ENCODE assay signal across 1 cellular context in genomic region chr9:5853005-5853404, GRCh38.
TF ChIP-seq lines count a peak whose summit lies in the region.

No MANE protein-coding gene starts in this region.

TF ChIP-seq in HEK293, 187 proteins besides CTCF, POLR2A, EP300 and RAD21 (continued from another document):
- TF ChIP-seq ZNF518A (tag by site-specific recombination; conservative IDR thresholded peaks at IDR 0.05; ENCODE audit: low read depth): no peak
- TF ChIP-seq ZNF768 (tag by site-specific recombination; IDR thresholded peaks at IDR 0.05): no peak
- no peak for TF ChIP-seq ZNF10 (tag by site-specific recombination; IDR thresholded peaks at IDR 0.05)
- TF ChIP-seq ZNF560 (tag by site-specific recombination; IDR thresholded peaks at IDR 0.05; ENCODE audit: borderline replicate concordance): no peak
- TF ChIP-seq ZNF513 (tag by site-specific recombination; IDR thresholded peaks at IDR 0.05): no peak
